2 cellular contexts compared by ENCODE assay signal in genomic region chr2:76633522-76633921, GRCh38.
TF ChIP-seq lines count a peak whose summit lies in the region.

No MANE protein-coding gene starts in this region.

TF ChIP-seq in SK-N-SH, 30 proteins besides CTCF, POLR2A, EP300 and RAD21 (continued from another document):
- TF ChIP-seq ZBTB33 (IDR thresholded peaks at IDR 0.05; ENCODE audit: borderline replicate concordance, low read depth), result no peak
- no peak for TF ChIP-seq RFX5 (IDR thresholded peaks at IDR 0.05; ENCODE audit: low read length)
- TF ChIP-seq REST (IDR thresholded peaks at IDR 0.05; ENCODE audit: low read depth, low read length), result no peak
- no peak for TF ChIP-seq EZH2phosphoT487 (IDR thresholded peaks at IDR 0.05; ENCODE audit: borderline replicate concordance, low read depth)
- no peak for TF ChIP-seq MEF2A (IDR thresholded peaks at IDR 0.05; ENCODE audit: borderline replicate concordance, low read depth)

TF ChIP-seq in SK-N-SH treated with all-trans-retinoic acid at 6 μM for 48 hours, 23 proteins besides CTCF, POLR2A, EP300 and RAD21 (continued from another document):
- no peak for TF ChIP-seq CREB5 (CRISPR knock-in tag; IDR thresholded peaks at IDR 0.05; ENCODE audit: low read depth)
TF ChIP-seq in SK-N-SH treated with all-trans-retinoic acid at 6 μM for 48 hours: peak in this region for 2.
